ENCODE assay signal across 17 cellular contexts in the genomic region with DNA sequence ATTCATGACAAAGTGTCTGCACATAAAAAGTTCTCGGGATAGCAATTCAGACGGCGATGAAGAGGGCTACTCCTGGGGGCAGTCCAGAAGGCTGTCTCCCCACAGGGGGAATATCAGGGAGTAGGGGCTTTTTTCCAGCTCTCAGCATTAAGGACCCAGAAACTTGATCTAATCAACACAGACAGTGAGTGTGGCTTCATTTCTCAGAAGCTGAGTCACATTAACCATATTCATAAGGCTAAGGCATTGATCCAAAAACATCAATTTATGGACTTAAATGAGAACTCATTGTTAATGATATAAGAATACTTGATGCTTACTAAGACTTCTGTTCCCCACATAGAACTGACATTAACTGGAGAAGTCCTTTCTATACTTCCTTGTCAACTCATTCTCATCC.
"Had no signal": no experiment of that assay in that cellular context is flagged by ENCODE, and none has a peak within 500 bp of the region (broad histone marks: within the 10 kb centered on the region; RNA-seq: fewer than 3 reads in every experiment).

No MANE protein-coding gene starts in this region.

- H3K36me3 ChIP-seq: esophagus squamous epithelium, neutrophil, tibial nerve, upper lobe of right lung, vagina had no signal

- H3K4me3 ChIP-seq: esophagus squamous epithelium, mucosa of descending colon, psoas muscle, testis, tibial nerve, upper lobe of right lung, vagina had no signal

- H3K36me3 Mint-ChIP-seq: naive thymus-derived CD8-positive, alpha-beta T cell had no signal

- H3K27ac ChIP-seq: esophagus squamous epithelium, neutrophil, psoas muscle, testis, tibial nerve, upper lobe of right lung, vagina had no signal

- H3K9me3 ChIP-seq: esophagus squamous epithelium, mucosa of descending colon, neutrophil, psoas muscle, testis, tibial nerve, upper lobe of right lung, vagina had no signal

- H3K27ac Mint-ChIP-seq: dendritic cell treated with granulocyte-macrophage colony-stimulating factor and Interleukin-4, amounts not matched to agents 40 ng/mL and 50 ng/mL, for 4 days had no signal

- H3K9me3 Mint-ChIP-seq: dendritic cell treated with granulocyte-macrophage colony-stimulating factor and Interleukin-4, amounts not matched to agents 40 ng/mL and 50 ng/mL, for 4 days had no signal

- DNase-seq: esophagus squamous epithelium; foreskin fibroblast; mucosa of descending colon; naive thymus-derived CD8-positive, alpha-beta T cell; psoas muscle; retina; stimulated activated CD4-positive, alpha-beta T cell treated with anti-CD3 and anti-CD28 coated beads, Interleukin-2, amount 100 ng/mL, for 24 hours; stimulated activated CD4-positive, alpha-beta T cell treated with anti-CD3 and anti-CD28 coated beads, Interleukin-4, amount 100 ng/mL, for 4 hours; stimulated activated naive CD4-positive, alpha-beta T cell treated with Interleukin-2 at 50 U/mL for 16 hours; testis; upper lobe of right lung had no signal

- H3K27me3 ChIP-seq: esophagus squamous epithelium, neutrophil, testis, tibial nerve, upper lobe of right lung, vagina had no signal

- FAIRE-seq: colon had no signal

- ATAC-seq: mucosa of descending colon; naive thymus-derived CD8-positive, alpha-beta T cell; psoas muscle; sciatic nerve; upper lobe of right lung had no signal

- H3K4me1 ChIP-seq: esophagus squamous epithelium, psoas muscle, testis, tibial nerve, upper lobe of right lung, vagina had no signal
